ENCODE assay signal across 8 cellular contexts in the genomic region with DNA sequence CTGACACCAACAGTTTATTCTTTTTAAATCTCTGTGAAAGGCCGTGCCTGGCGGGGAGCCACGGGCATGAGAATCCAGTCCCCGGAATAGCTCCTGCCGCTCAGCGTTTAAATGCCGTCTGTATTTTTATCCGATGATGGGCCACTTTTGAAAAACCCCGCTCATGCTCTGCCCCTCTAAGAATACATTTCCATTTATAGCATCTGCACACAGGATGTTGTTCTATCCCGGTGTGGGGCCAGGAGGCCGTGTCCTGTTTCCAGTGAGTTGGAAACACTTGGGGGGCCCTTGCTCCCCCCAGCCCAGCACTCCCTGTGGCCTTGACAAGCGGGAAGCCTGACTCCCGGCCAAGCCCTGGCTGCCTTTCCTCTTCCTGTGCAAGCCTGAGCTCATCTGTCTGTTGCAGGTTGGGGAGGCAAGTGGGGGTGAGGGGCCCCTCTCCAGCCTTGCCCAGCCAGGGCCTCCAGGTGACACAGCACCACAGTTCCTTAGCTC. TPM values are rescaled to one million over a fixed set of nuclear protein-coding genes. Genes with fewer than 3 reads are reported as not detected.
DNase-seq lines count a peak whose midpoint lies in the region; ATAC-seq and TF ChIP-seq lines count a peak whose summit lies in the region.

No MANE protein-coding gene starts in this region.

- no peak for ATAC-seq in memory B cell (ENCODE audit: low read depth)
- no peak for ATAC-seq in GM21737 (IDR thresholded peaks at IDR 0.05; ENCODE audit: unreplicated experiment)
- ATAC-seq in HG02870 (IDR thresholded peaks at IDR 0.05; ENCODE audit: unreplicated experiment), result no peak
- ATAC-seq in GM21390 (IDR thresholded peaks at IDR 0.05; ENCODE audit: unreplicated experiment), result no peak
- no peak for ATAC-seq in GM21367 (IDR thresholded peaks at IDR 0.05; ENCODE audit: unreplicated experiment)

- DNase-seq in NCI-H446 treated with DMSO at 0.1 percent for 48 hours (lab: John Stamatoyannopoulos, UW), result peak; percentile 55
- DNase-seq in esophagus muscularis mucosa (ENCODE audit: extremely low spot score), result peak; percentile 96
- no peak for DNase-seq in memory B cell (ENCODE audit: low spot score in 2 of 2)

- intact Hi-C loops in esophagus muscularis mucosa (cut with DNase I), result no loop called here

- TF ChIP-seq POLR2A in esophagus muscularis mucosa (IDR thresholded peaks at IDR 0.05; ENCODE audit: low read depth), result no peak

- peaks cover 3% of the 10 kb centered on the region for H3K36me3 Mint-ChIP-seq in memory B cell

- H3K9me3 ChIP-seq in esophagus muscularis mucosa, result no peaks in the 10 kb centered on the region
- no peaks in the 10 kb centered on the region for H3K9me3 ChIP-seq in subcutaneous abdominal adipose tissue (ENCODE audit: control insufficient read depth in 5 of 5, low read length in 5 of 5)

- H3K27ac ChIP-seq in esophagus muscularis mucosa (replicated peaks in 1 of 4), result peak overlapping the region; percentile 95 to 97 (median 96)
- peak overlapping the region; percentile 98 for H3K27ac ChIP-seq in subcutaneous abdominal adipose tissue (ENCODE audit: low read depth, low read length)

- H3K9ac ChIP-seq in subcutaneous abdominal adipose tissue (ENCODE audit: low read length in 5 of 5), result peak overlapping the region in 4 of 5 donors; percentile 25 to 66 (median 46)

- H3K27me3 Mint-ChIP-seq in memory B cell, result no peaks in the 10 kb centered on the region

- peak; percentile 79 for TF ChIP-seq EP300 in esophagus muscularis mucosa (IDR thresholded peaks at IDR 0.05)

- peak overlapping the region in 2 of 4 donors; percentile 8 to 28 for H3K4me3 ChIP-seq in esophagus muscularis mucosa
- peak overlapping the region in 2 of 5 donors; percentile 6 to 11 for H3K4me3 ChIP-seq in subcutaneous abdominal adipose tissue (ENCODE audit: low read depth in 1 of 5, low read length in 5 of 5)

- H3K4me1 Mint-ChIP-seq in memory B cell, result peaks cover 22% of the 10 kb centered on the region

- WGBS in esophagus muscularis mucosa, result 13% methylated on average over 11 of the region's 13 CpGs

- no peaks in the 10 kb centered on the region for H3K27me3 ChIP-seq in esophagus muscularis mucosa
- H3K27me3 ChIP-seq in subcutaneous abdominal adipose tissue (ENCODE audit: control insufficient read depth in 5 of 5, insufficient read depth in 4 of 5, low read length in 5 of 5), result no peaks in the 10 kb centered on the region

- peak overlapping the region; percentile 14 for H3K4me3 Mint-ChIP-seq in memory B cell

- H3K27ac Mint-ChIP-seq in memory B cell, result no peak overlapping the region

- peaks cover 69 to 92% (median 89%) of the 10 kb centered on the region in 4 donors for H3K4me1 ChIP-seq in esophagus muscularis mucosa
- H3K4me1 ChIP-seq in subcutaneous abdominal adipose tissue (ENCODE audit: control insufficient read depth in 5 of 5, insufficient read depth in 5 of 5, low read length in 5 of 5), result peaks cover 37 to 76% (median 64%) of the 10 kb centered on the region in 5 donors

- no peaks in the 10 kb centered on the region for H3K9me3 Mint-ChIP-seq in memory B cell

- TF ChIP-seq CTCF in esophagus muscularis mucosa (IDR thresholded peaks at IDR 0.05), result peak in 1 of 3 experiments; percentile 22

- no peaks in the 10 kb centered on the region for H3K36me3 ChIP-seq in esophagus muscularis mucosa
- no peaks in the 10 kb centered on the region for H3K36me3 ChIP-seq in subcutaneous abdominal adipose tissue (ENCODE audit: control insufficient read depth in 5 of 5, insufficient read depth in 5 of 5, low read length in 5 of 5)

RNA-seq across cellular contexts. Expression of a gene that starts 39.0 kb away (rescaled TPM):
- total RNA-seq in esophagus muscularis mucosa, result 100 to 1,000 TPM; 105 to 161 (median 145) TPM

Comparison
In these comparisons a context has a peak if more than half of its experiments do, and no peak if none do; other contexts are left out.
1. DNase-seq: peak in NCI-H446 treated with DMSO at 0.1 percent for 48 hours (single experiment) and esophagus muscularis mucosa (single experiment); none in memory B cell (0 of 2).